9 cellular contexts compared by ENCODE assay signal in genomic region chr2:239225456-239225855, GRCh38.
A peak's percentile ranks its signal among the peaks of the same experiment; 100 is the strongest.
DNase-seq lines count a peak whose midpoint lies in the region; ATAC-seq and TF ChIP-seq lines count a peak whose summit lies in the region.
"Had no signal": no experiment of that assay in that cellular context is flagged by ENCODE, and none has a peak within 500 bp of the region (broad histone marks: within the 10 kb centered on the region; RNA-seq: fewer than 3 reads in every experiment).

No MANE protein-coding gene starts in this region.

- peak overlapping the region; percentile 40 for H3K4me3 Mint-ChIP-seq in activated naive CD8-positive, alpha-beta T cell treated with anti-CD3 and anti-CD28 coated beads, Interleukin-2, amount 10 ng/mL, durations not matched to agents 7 days and 5 days

- POLR2A ChIA-PET in activated naive CD8-positive, alpha-beta T cell treated with anti-CD3 and anti-CD28 coated beads, Interleukin-2, amount 10 ng/mL, durations not matched to agents 7 days and 5 days (lab: Charles Lee): interaction anchor here (1.0 kb wide), 1 partner anchor 9 kb away, joined by 5 read pairs; no protein-coding TSS in a partner anchor

- H3K36me3 ChIP-seq in lung (ENCODE audit: control insufficient read depth in 2 of 2, insufficient read depth in 2 of 2, low read length in 2 of 2): no peaks in the 10 kb centered on the region
- no peaks in the 10 kb centered on the region for H3K36me3 ChIP-seq in testis (ENCODE audit: low read depth, missing control alignments)
- no peaks in the 10 kb centered on the region for H3K36me3 ChIP-seq in WERI-Rb-1

- H3K27me3 Mint-ChIP-seq in activated naive CD8-positive, alpha-beta T cell treated with anti-CD3 and anti-CD28 coated beads, Interleukin-2, amount 10 ng/mL, durations not matched to agents 7 days and 5 days: no peaks in the 10 kb centered on the region

- WGBS in lung, 2 donors: 30 to 70% methylated on average over 12 of the region's 12 CpGs
- 71 to 73% methylated on average over 12 of the region's 12 CpGs for WGBS in testis, 2 donors

- DNase-seq in NCI-H2107 treated with DMSO at 0.1 percent for 48 hours (lab: John Stamatoyannopoulos, UW; ENCODE audit: unreplicated experiment): peak; percentile 30
- DNase-seq in NCI-H2107 (lab: John Stamatoyannopoulos, UW): no peak
- DNase-seq in activated naive CD8-positive, alpha-beta T cell treated with anti-CD3 and anti-CD28 coated beads, Interleukin-2, amount 10 ng/mL, durations not matched to agents 7 days and 5 days: no peak
- DNase-seq in lung (ENCODE audit: low spot score): no peak
- DNase-seq in testis: no peak
- DNase-seq in WERI-Rb-1: no peak
- no peak for DNase-seq in DMS79 (lab: John Stamatoyannopoulos, UW)

- H3K27ac Mint-ChIP-seq in activated naive CD8-positive, alpha-beta T cell treated with anti-CD3 and anti-CD28 coated beads, Interleukin-2, amount 10 ng/mL, durations not matched to agents 7 days and 5 days: peak overlapping the region; percentile 80

- H3K27me3 ChIP-seq in lung (ENCODE audit: control insufficient read depth, insufficient read depth) (no peaks in the 10 kb centered on the region), testis (no peaks in the 10 kb centered on the region), WERI-Rb-1 (ENCODE audit: insufficient read depth, low read depth, severe bottlenecking) (no peaks in the 10 kb centered on the region)

- intact Hi-C loops in testis (cut with DNase I; ENCODE audit: low total_unique reads): no loop called here

- H3K27ac ChIP-seq in lung (ENCODE audit: low read depth in 1 of 2, low read length in 1 of 2) (peak overlapping the region; percentile 0 to 57), testis (peak overlapping the region; percentile 77 to 92), WERI-Rb-1 (no peak overlapping the region)

- H3K4me1 ChIP-seq in lung (ENCODE audit: control insufficient read depth in 2 of 2, insufficient read depth in 2 of 2, low read length in 2 of 2): peaks cover 33 to 46% of the 10 kb centered on the region in 2 donors
- H3K4me1 ChIP-seq in testis: peaks cover 69% of the 10 kb centered on the region

- peaks cover 13% of the 10 kb centered on the region for H3K36me3 Mint-ChIP-seq in activated naive CD8-positive, alpha-beta T cell treated with anti-CD3 and anti-CD28 coated beads, Interleukin-2, amount 10 ng/mL, durations not matched to agents 7 days and 5 days

- peaks cover 61% of the 10 kb centered on the region for H3K4me1 Mint-ChIP-seq in activated naive CD8-positive, alpha-beta T cell treated with anti-CD3 and anti-CD28 coated beads, Interleukin-2, amount 10 ng/mL, durations not matched to agents 7 days and 5 days

- H3K9me3 ChIP-seq in lung (ENCODE audit: control insufficient read depth in 2 of 2, insufficient read depth in 1 of 2, low read length in 1 of 2) (no peaks in the 10 kb centered on the region), testis (no peaks in the 10 kb centered on the region), WERI-Rb-1 (ENCODE audit: severe bottlenecking) (no peaks in the 10 kb centered on the region)

- H3K4me3 ChIP-seq in lung (no peak overlapping the region), testis (no peak overlapping the region), WERI-Rb-1 (ENCODE audit: low read depth, low read length) (no peak overlapping the region)

- TF ChIP-seq CTCF in lung (IDR thresholded peaks at IDR 0.05; ENCODE audit: control extremely low read depth, extremely low read depth): no peak
- no peak for TF ChIP-seq CTCF in testis (IDR thresholded peaks at IDR 0.05)
- no peak for TF ChIP-seq CTCF in WERI-Rb-1 (IDR thresholded peaks at IDR 0.05; ENCODE audit: low read depth, low read length)

- no peak for TF ChIP-seq POLR2A in testis (IDR thresholded peaks at IDR 0.05)

- H3K9me3 Mint-ChIP-seq in activated naive CD8-positive, alpha-beta T cell treated with anti-CD3 and anti-CD28 coated beads, Interleukin-2, amount 10 ng/mL, durations not matched to agents 7 days and 5 days: no peaks in the 10 kb centered on the region

- ATAC-seq in activated naive CD8-positive, alpha-beta T cell treated with anti-CD3 and anti-CD28 coated beads, Interleukin-2, amount 10 ng/mL, durations not matched to agents 7 days and 5 days (ENCODE audit: low read depth): peak; percentile 35
- ATAC-seq in lung (ENCODE audit: insufficient read depth, low FRiP score) (no peak), HG03521 (IDR thresholded peaks at IDR 0.05; ENCODE audit: unreplicated experiment) (no peak)
- ATAC-seq: left colon had no signal
